9 cellular contexts compared by ENCODE assay signal in genomic region chr9:14428781-14429230, GRCh38.
A peak's percentile ranks its signal among the peaks of the same experiment; 100 is the strongest.
DNase-seq lines count a peak whose midpoint lies in the region; ATAC-seq and TF ChIP-seq lines count a peak whose summit lies in the region.
"Had no signal": no experiment of that assay in that cellular context is flagged by ENCODE, and none has a peak within 500 bp of the region (broad histone marks: within the 10 kb centered on the region; RNA-seq: fewer than 3 reads in every experiment).

No MANE protein-coding gene starts in this region.

- H3K36me3 Mint-ChIP-seq in activated CD4-positive, alpha-beta T cell treated with anti-CD3 and anti-CD28 coated beads, Interleukin-2, amount 10 ng/mL, durations not matched to agents 24 days and 14 days (ENCODE audit: low read depth): no peaks in the 10 kb centered on the region

- H3K9me3 Mint-ChIP-seq in activated CD4-positive, alpha-beta T cell treated with anti-CD3 and anti-CD28 coated beads, Interleukin-2, amount 10 ng/mL, durations not matched to agents 24 days and 14 days: no peaks in the 10 kb centered on the region

- H3K4me3 Mint-ChIP-seq in activated CD4-positive, alpha-beta T cell treated with anti-CD3 and anti-CD28 coated beads, Interleukin-2, amount 10 ng/mL, durations not matched to agents 24 days and 14 days: no peak overlapping the region

- peak; percentile 78 for TF ChIP-seq CTCF in fibroblast of mammary gland (conservative IDR thresholded peaks at IDR 0.05; ENCODE audit: control insufficient read depth, insufficient read depth, low read depth, low read length)

- H3K27ac Mint-ChIP-seq in activated CD4-positive, alpha-beta T cell treated with anti-CD3 and anti-CD28 coated beads, Interleukin-2, amount 10 ng/mL, durations not matched to agents 24 days and 14 days: no peak overlapping the region

- H3K4me1 Mint-ChIP-seq in activated CD4-positive, alpha-beta T cell treated with anti-CD3 and anti-CD28 coated beads, Interleukin-2, amount 10 ng/mL, durations not matched to agents 24 days and 14 days: no peaks in the 10 kb centered on the region

- DNase-seq in NCI-H1436 (lab: John Stamatoyannopoulos, UW) (peak; percentile 79), NCI-H1436 treated with DMSO at 0.1 percent for 48 hours (lab: John Stamatoyannopoulos, UW) (no peak), NCI-H2196 treated with DMSO at 0.1 percent for 48 hours (lab: John Stamatoyannopoulos, UW; ENCODE audit: unreplicated experiment) (peak; percentile 83), fibroblast of mammary gland (ENCODE audit: low read depth) (peak; percentile 80), nucleus accumbens (lab: John Stamatoyannopoulos, UW) (peak in 46 of 56 donors; percentile 9 to 88 (median 44)), NOMO-1 treated with DMSO at 0.1 percent for 48 hours (lab: John Stamatoyannopoulos, UW; ENCODE audit: unreplicated experiment) (no peak)
- peak; percentile 80 for DNase-seq in activated CD4-positive, alpha-beta T cell treated with anti-CD3 and anti-CD28 coated beads, Interleukin-2, amount 10 ng/mL, durations not matched to agents 24 days and 14 days

- ATAC-seq in HG02798 (IDR thresholded peaks at IDR 0.05; ENCODE audit: poor library complexity, unreplicated experiment): peak; percentile 75

- intact Hi-C loops in activated CD4-positive, alpha-beta T cell treated with anti-CD3 and anti-CD28 coated beads, Interleukin-2, amount 10 ng/mL, durations not matched to agents 24 days and 14 days (cut with micrococcal nuclease): loop anchor here (5.0 kb wide), 1 partner anchor 1002 kb away; no protein-coding TSS in a partner anchor

- H3K27me3 Mint-ChIP-seq in activated CD4-positive, alpha-beta T cell treated with anti-CD3 and anti-CD28 coated beads, Interleukin-2, amount 10 ng/mL, durations not matched to agents 24 days and 14 days: peaks cover 8% of the 10 kb centered on the region

- no peak overlapping the region for H3K4me3 ChIP-seq in fibroblast of mammary gland (ENCODE audit: control insufficient read depth, low read depth, low read length)
- H3K4me3 ChIP-seq: BLaER1 treated with 17β-estradiol and CSF1 and Interleukin-3, amounts not matched to agents 10 nM and 100 nM had no signal

Comparison
In these comparisons a context has a peak if more than half of its experiments do, and no peak if none do; other contexts are left out.
1. DNase-seq: peak in NCI-H1436 (single experiment), NCI-H2196 treated with DMSO at 0.1 percent for 48 hours (single experiment), activated CD4-positive, alpha-beta T cell treated with anti-CD3 and anti-CD28 coated beads, Interleukin-2, amount 10 ng/mL, durations not matched to agents 24 days and 14 days (single experiment), fibroblast of mammary gland (single experiment) and nucleus accumbens (46 of 56); none in NCI-H1436 treated with DMSO at 0.1 percent for 48 hours (single experiment) and NOMO-1 treated with DMSO at 0.1 percent for 48 hours (single experiment).